21 cellular contexts compared by ENCODE assay signal in genomic region chr15:48790716-48791115, GRCh38. TPM values are rescaled to one million over a fixed set of nuclear protein-coding genes. Genes with fewer than 3 reads are reported as not detected.
DNase-seq lines count a peak whose midpoint lies in the region; FAIRE-seq and TF ChIP-seq lines count a peak whose summit lies in the region.
"Had no signal": no experiment of that assay in that cellular context is flagged by ENCODE, and none has a peak within 500 bp of the region (broad histone marks: within the 10 kb centered on the region; RNA-seq: fewer than 3 reads in every experiment).

No MANE protein-coding gene starts in this region.

- 2% methylated on average over 8 of the region's 8 CpGs for WGBS in GM23248 (ENCODE audit: low coverage in 1 of 2, low lambda C conversion rate in 2 of 2, missing lambda C conversion rate in 2 of 2), 2 experiments

- H2AFZ ChIP-seq in GM23248 = peak overlapping the region; percentile 85
- no peak overlapping the region for H2AFZ ChIP-seq in astrocyte (ENCODE audit: low read depth, low read length)
- H2AFZ ChIP-seq in osteoblast (ENCODE audit: low read length) = peak overlapping the region; percentile 25

- no peak for FAIRE-seq in astrocyte (lab: Jason Lieb, UNC)
- FAIRE-seq: A549, HepG2, K562 had no signal

- H3K36me3 ChIP-seq in GM23248 (ENCODE audit: low read depth) (no peaks in the 10 kb centered on the region), astrocyte (ENCODE audit: insufficient read depth, low read length) (no peaks in the 10 kb centered on the region), osteoblast (ENCODE audit: insufficient read depth, low read length) (peaks cover 10% of the 10 kb centered on the region)

- in situ Hi-C loops in GM23248 (cut with MboI) = no loop called here

- peaks cover 23% of the 10 kb centered on the region for H3K4me1 ChIP-seq in GM23248 (ENCODE audit: insufficient read depth)
- H3K4me1 ChIP-seq in astrocyte (ENCODE audit: insufficient read depth, low read length) = no peaks in the 10 kb centered on the region
- H3K4me1 ChIP-seq in osteoblast (ENCODE audit: insufficient read depth, low read length) = peaks cover 7% of the 10 kb centered on the region

- H3K27ac ChIP-seq in GM23248 (peak overlapping the region; percentile 71), astrocyte (ENCODE audit: low read depth, low read length) (no peak overlapping the region), osteoblast (ENCODE audit: low read depth, low read length) (peak overlapping the region; percentile 38)
- H3K27ac ChIP-seq: A549, HL-60, SJSA1 had no signal

- H3K9me3 ChIP-seq in GM23248 (ENCODE audit: low read depth) = no peaks in the 10 kb centered on the region
- no peaks in the 10 kb centered on the region for H3K9me3 ChIP-seq in astrocyte (ENCODE audit: insufficient read depth, low read depth, low read length)
- H3K9me3 ChIP-seq in osteoblast (ENCODE audit: low read depth, low read length) = no peaks in the 10 kb centered on the region
- H3K9me3 ChIP-seq: A549, SJSA1 had no signal

- H4K20me1 ChIP-seq in GM23248 (ENCODE audit: insufficient read depth) = no peaks in the 10 kb centered on the region
- no peaks in the 10 kb centered on the region for H4K20me1 ChIP-seq in astrocyte (ENCODE audit: insufficient read depth, low read length)
- no peaks in the 10 kb centered on the region for H4K20me1 ChIP-seq in osteoblast (ENCODE audit: insufficient read depth, low read length)

- H3K4me1 Mint-ChIP-seq in astrocyte (ENCODE audit: low read depth, unreplicated experiment) = peaks cover 8% of the 10 kb centered on the region

- H3K4me3 ChIP-seq in AG10803 (ENCODE audit: low read length) (peak overlapping the region; percentile 29), GM23248 (peak overlapping the region; percentile 72), astrocyte (ENCODE audit: insufficient read depth, low read depth, low read length) (no peak overlapping the region), osteoblast (ENCODE audit: insufficient read depth, low read length) (peak overlapping the region; percentile 15)
- H3K4me3 ChIP-seq: A549, K562, SJSA1 had no signal

- no peaks in the 10 kb centered on the region for H3K9me2 ChIP-seq in GM23248 (ENCODE audit: insufficient read depth)

- H3K36me3 Mint-ChIP-seq in astrocyte (ENCODE audit: low read depth, unreplicated experiment) = peaks cover 1% of the 10 kb centered on the region

- no peaks in the 10 kb centered on the region for H3K79me2 ChIP-seq in GM23248 (ENCODE audit: insufficient read depth)
- no peaks in the 10 kb centered on the region for H3K79me2 ChIP-seq in astrocyte (ENCODE audit: insufficient read depth, low read length)
- no peaks in the 10 kb centered on the region for H3K79me2 ChIP-seq in osteoblast (ENCODE audit: insufficient read depth, low read length)

- H3F3A ChIP-seq in GM23248 (ENCODE audit: insufficient read depth) = peaks cover 14% of the 10 kb centered on the region

- H3K27me3 Mint-ChIP-seq in astrocyte (ENCODE audit: low read depth, unreplicated experiment) = no peaks in the 10 kb centered on the region

- H3K27ac Mint-ChIP-seq in astrocyte (ENCODE audit: unreplicated experiment) = no peak overlapping the region

- TF ChIP-seq CTCF in AG10803 (conservative IDR thresholded peaks at IDR 0.05; ENCODE audit: low read length) = no peak
- TF ChIP-seq CTCF in astrocyte (IDR thresholded peaks at IDR 0.05; ENCODE audit: insufficient read depth, low read depth, low read length) = no peak
- no peak for TF ChIP-seq CTCF in osteoblast (IDR thresholded peaks at IDR 0.05; ENCODE audit: extremely low read depth, low read depth, low read length)

- H3K9ac ChIP-seq in GM23248 (peak overlapping the region; percentile 75), astrocyte (ENCODE audit: low read length) (no peak overlapping the region)

- no peaks in the 10 kb centered on the region for H3K9me3 Mint-ChIP-seq in astrocyte (ENCODE audit: unreplicated experiment)
- H3K9me3 Mint-ChIP-seq: H9 had no signal

- DNase-seq in AG10803 (ENCODE audit: low read depth) (peak; percentile 36), GM23248 (peak; percentile 69), astrocyte (ENCODE audit: low read depth) (peak; percentile 43), osteoblast (ENCODE audit: insufficient read length, low spot score, missing footprints) (peak; percentile 79), SHP77 (lab: John Stamatoyannopoulos, UW) (no peak), iPS-NIHi7 (ENCODE audit: extremely low spot score) (no peak)
- DNase-seq in NK-92 treated with Interleukin-12 subunit alpha and Interleukin-12 subunit beta, amount 100 ng/mL, for 24 hours (lab: John Stamatoyannopoulos, UW) = no peak
- DNase-seq in activated CD8-positive, alpha-beta memory T cell treated with anti-CD3 and anti-CD28 coated beads, Interleukin-2, amount 50 U/mL, for 48 hours = no peak
- DNase-seq: C1 segment of cervical spinal cord, H9, NCI-H1105, NCI-H146, NCI-H2029 treated with DMSO at 0.1 percent for 48 hours, NCI-H226, NCI-H510A treated with DMSO at 0.1 percent for 48 hours, NCI-H748 treated with DMSO at 0.1 percent for 48 hours had no signal

- H3K27me3 ChIP-seq in GM23248 (replicated peaks; ENCODE audit: insufficient read depth) = no peaks in the 10 kb centered on the region
- no peaks in the 10 kb centered on the region for H3K27me3 ChIP-seq in astrocyte (ENCODE audit: insufficient read depth, low read length)
- no peaks in the 10 kb centered on the region for H3K27me3 ChIP-seq in osteoblast (ENCODE audit: insufficient read depth, low read length)
- H3K27me3 ChIP-seq: SJSA1 had no signal

- H3K4me3 Mint-ChIP-seq in astrocyte (ENCODE audit: unreplicated experiment) = no peak overlapping the region
- H3K4me3 Mint-ChIP-seq: H9 had no signal

- H3K4me2 ChIP-seq in GM23248 (ENCODE audit: unreplicated experiment) (peak overlapping the region; percentile 81), astrocyte (ENCODE audit: low read length) (no peak overlapping the region), osteoblast (ENCODE audit: insufficient read depth, low read length) (peak overlapping the region; percentile 52)
- H3K4me2 ChIP-seq: A549 had no signal

RNA-seq across cellular contexts. Expression of gene CEP152, which starts 20.2 kb away (rescaled TPM):
- total RNA-seq in GM23248 (2014; rRNA removed; shearing (Covaris generic)) = 1.8 and 2.3 TPM in 2 replicates
- polyA plus RNA-seq in GM23248 (2016; fragmentation: Nextera tagmentation; extraction: Ambion mirVana) = 3.6 and 3.9 TPM in 2 replicates
- 4.2 and 6.4 TPM in 2 replicates for total RNA-seq in astrocyte
- total RNA-seq in osteoblast = 4.3 and 5.0 TPM in 2 replicates

Comparison
In these comparisons a context has a peak if more than half of its experiments do, and no peak if none do; other contexts are left out.
1. DNase-seq: peak in AG10803 (single experiment), GM23248 (single experiment), astrocyte (single experiment) and osteoblast (single experiment); none in SHP77 (0 of 2), NK-92 treated with Interleukin-12 subunit alpha and Interleukin-12 subunit beta, amount 100 ng/mL, for 24 hours (single experiment), iPS-NIHi7 (single experiment) and activated CD8-positive, alpha-beta memory T cell treated with anti-CD3 and anti-CD28 coated beads, Interleukin-2, amount 50 U/mL, for 48 hours (single experiment).